In the genomic region with DNA sequence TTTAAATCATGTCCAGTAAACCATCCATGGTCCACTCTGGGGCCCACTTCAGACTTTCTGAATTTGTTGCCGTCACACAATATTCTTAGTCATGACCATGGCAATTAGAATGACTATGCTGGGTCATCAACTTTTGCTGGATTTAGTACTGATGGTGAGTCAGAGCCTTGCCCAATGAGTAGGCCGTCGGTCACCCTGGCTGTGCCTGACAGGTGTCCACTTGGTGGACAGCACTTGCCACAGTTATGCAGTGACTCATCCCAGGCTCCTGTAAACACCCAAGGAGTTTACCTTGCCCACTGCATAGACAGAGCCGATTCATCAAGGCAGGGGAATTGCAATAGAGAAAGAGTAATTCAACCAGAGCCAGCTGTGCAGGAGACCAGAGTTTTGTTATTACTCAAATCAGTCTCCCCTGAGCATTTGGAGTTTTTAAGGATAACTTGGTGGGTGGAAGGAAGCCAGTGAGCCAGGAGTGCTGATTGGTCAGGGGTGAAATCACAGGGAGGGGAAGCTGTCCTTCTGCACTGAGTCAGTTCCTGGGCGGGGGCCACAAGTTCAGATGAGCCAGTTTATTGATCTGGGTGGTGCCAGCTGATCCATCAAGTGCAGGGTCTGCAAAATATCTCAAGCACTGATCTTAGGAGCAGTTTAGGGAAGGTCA, we compare ENCODE assay signal across 10 cellular contexts.
DNase-seq lines count a peak whose midpoint lies in the region; ATAC-seq and TF ChIP-seq lines count a peak whose summit lies in the region.
"Had no signal": no experiment of that assay in that cellular context is flagged by ENCODE, and none has a peak within 500 bp of the region (broad histone marks: within the 10 kb centered on the region; RNA-seq: fewer than 3 reads in every experiment).

No MANE protein-coding gene starts in this region.

- H3K4me3 ChIP-seq in AG10803 (ENCODE audit: low read length) = no peak overlapping the region
- H3K4me3 ChIP-seq in IMR-90 (ENCODE audit: insufficient read depth, low read depth, low read length) = no peak overlapping the region
- H3K4me3 ChIP-seq in choroid plexus epithelial cell (ENCODE audit: low read depth, low read length) = no peak overlapping the region
- no peak overlapping the region for H3K4me3 ChIP-seq in mesenchymal stem cell (ENCODE audit: insufficient read depth in 1 of 2, low read depth in 1 of 2, low read length in 2 of 2)

- H3K27ac ChIP-seq in IMR-90 (ENCODE audit: insufficient read depth, low read length) (no peak overlapping the region), mesenchymal stem cell (ENCODE audit: low read length, poor library complexity, severe bottlenecking) (peak overlapping the region; percentile 81)

- in situ Hi-C loops in IMR-90 (cut with MboI; ENCODE audit: low sequenced_read_pairs) = no loop called here

- H2BK20ac ChIP-seq in IMR-90 (ENCODE audit: low read depth, low read length) = peak overlapping the region; percentile 44; the same call in 1 of the 2 replicates

- H3K27me3 ChIP-seq in IMR-90 (ENCODE audit: control insufficient read depth, insufficient read depth, low read length) = no peaks in the 10 kb centered on the region
- H3K27me3 ChIP-seq in mesenchymal stem cell (ENCODE audit: control insufficient read depth in 1 of 2, insufficient read depth in 1 of 2, low read length in 2 of 2) = no peaks in the 10 kb centered on the region

- H3K9me3 ChIP-seq in IMR-90 (ENCODE audit: control insufficient read depth, insufficient read depth, low read length) (peaks cover 14% of the 10 kb centered on the region), mesenchymal stem cell (ENCODE audit: control insufficient read depth, low read length) (peaks cover 35% of the 10 kb centered on the region)

- H2AK5ac ChIP-seq in IMR-90 (ENCODE audit: low read depth, low read length) (0 out of 2 replicates have a peak overlapping the region, but pooled peaks have one; percentile 47), mesenchymal stem cell (ENCODE audit: low read length, severe bottlenecking) (no peak overlapping the region)

- no peak for TF ChIP-seq POLR2A in IMR-90 (IDR thresholded peaks at IDR 0.05; ENCODE audit: low read depth, low read length)

- dilution Hi-C loops in IMR-90 (cut with HindIII; ENCODE audit: low sequenced_read_pairs, unreplicated experiment) = no loop called here

- H3K18ac ChIP-seq in IMR-90 (ENCODE audit: low read depth, low read length) (no peak overlapping the region), mesenchymal stem cell (ENCODE audit: low read depth in 1 of 2, low read length in 2 of 2) (no peak overlapping the region)

- H3K36me3 ChIP-seq in IMR-90 (ENCODE audit: control insufficient read depth, insufficient read depth, low read length) (no peaks in the 10 kb centered on the region), mesenchymal stem cell (ENCODE audit: control insufficient read depth in 1 of 2, insufficient read depth in 2 of 2, low read depth in 1 of 2, low read length in 2 of 2) (no peaks in the 10 kb centered on the region)

- no peak overlapping the region for H4K5ac ChIP-seq in IMR-90 (ENCODE audit: low read depth, low read length)

- H2AFZ ChIP-seq in IMR-90 (replicated peaks; ENCODE audit: low read length, poor library complexity) (no peak overlapping the region), mesenchymal stem cell (ENCODE audit: low read depth, low read length) (no peak overlapping the region)

- H3K14ac ChIP-seq in IMR-90 (replicated peaks; ENCODE audit: low read depth, low read length) (no peak overlapping the region), mesenchymal stem cell (ENCODE audit: low read length in 2 of 2) (no peak overlapping the region)

- H3K9me1 ChIP-seq in IMR-90 (ENCODE audit: insufficient read depth, low read length) = peaks cover 9% of the 10 kb centered on the region

- no peak overlapping the region for H4K91ac ChIP-seq in IMR-90 (ENCODE audit: insufficient read depth, low read depth, low read length)
- no peak overlapping the region for H4K91ac ChIP-seq in mesenchymal stem cell (ENCODE audit: low read length)

- TF ChIP-seq CTCF in AG10803 (conservative IDR thresholded peaks at IDR 0.05; ENCODE audit: low read length) (no peak), IMR-90 (conservative IDR thresholded peaks at IDR 0.05; ENCODE audit: low read depth, low read length) (no peak), choroid plexus epithelial cell (conservative IDR thresholded peaks at IDR 0.05; ENCODE audit: low read depth, low read length) (no peak)

- no peak for TF ChIP-seq RAD21 in IMR-90 (IDR thresholded peaks at IDR 0.05; ENCODE audit: low read length)

- H2BK15ac ChIP-seq in IMR-90 (ENCODE audit: low read depth, low read length) (no peak overlapping the region), mesenchymal stem cell (ENCODE audit: low read depth, poor library complexity, severe bottlenecking) (no peak overlapping the region)

- H2AK9ac ChIP-seq in IMR-90 (replicated peaks; ENCODE audit: low read depth, low read length, poor library complexity) = no peak overlapping the region

- POLR2A ChIA-PET in IMR-90 (lab: Charles Lee; ENCODE audit: unreplicated experiment) = no interaction called here

- CTCF ChIA-PET in IMR-90 (lab: Yijun Ruan, JAX) = no interaction called here

- BruUV-seq in IMR-90 (replicated peaks; lab: Mats Ljungman, UMichigan) = no TSS peak

- no peaks in the 10 kb centered on the region; the same call in 1 of the 2 replicates for H4K20me1 ChIP-seq in IMR-90 (ENCODE audit: insufficient read depth, low read length)

- H3K4me2 ChIP-seq in IMR-90 (ENCODE audit: low read depth, low read length) (no peak overlapping the region), mesenchymal stem cell (ENCODE audit: low read length, poor library complexity, severe bottlenecking) (no peak overlapping the region)

- H3K4ac ChIP-seq in IMR-90 (ENCODE audit: low read depth, low read length) = 0 out of 2 replicates have a peak overlapping the region, but pooled peaks have one; percentile 26
- H3K4ac ChIP-seq in mesenchymal stem cell (ENCODE audit: low read depth in 1 of 2, low read length in 2 of 2) = no peak overlapping the region

- intact Hi-C loops in IMR-90 (cut with micrococcal nuclease) = no loop called here

- H3K9ac ChIP-seq in IMR-90 (ENCODE audit: low read depth, low read length) (no peak overlapping the region), mesenchymal stem cell (ENCODE audit: low read length) (no peak overlapping the region)

- ATAC-seq in IMR-90 (ENCODE audit: low read depth) (peak; percentile 69), GM21717 (IDR thresholded peaks at IDR 0.05; ENCODE audit: unreplicated experiment) (no peak), GM21576 (IDR thresholded peaks at IDR 0.05; ENCODE audit: unreplicated experiment) (no peak), HG02938 (IDR thresholded peaks at IDR 0.05; ENCODE audit: unreplicated experiment) (no peak)

- H2BK5ac ChIP-seq in IMR-90 (ENCODE audit: low read depth, low read length, poor library complexity, severe bottlenecking) (no peak overlapping the region), mesenchymal stem cell (ENCODE audit: low read depth, low read length, poor library complexity, severe bottlenecking) (peak overlapping the region; percentile 60)

- no peak overlapping the region for H2BK120ac ChIP-seq in IMR-90 (ENCODE audit: low read depth, low read length)
- no peak overlapping the region for H2BK120ac ChIP-seq in mesenchymal stem cell (ENCODE audit: low read depth, low read length)

- peak; percentile 77 for DNase-seq in AG10803 (ENCODE audit: low read depth)
- peak; percentile 98 for DNase-seq in IMR-90
- DNase-seq in choroid plexus epithelial cell (ENCODE audit: low read depth) = peak; percentile 61
- DNase-seq in mesenchymal stem cell = peak; percentile 91
- DNase-seq in NCI-H1930 (lab: John Stamatoyannopoulos, UW) = no peak
- DNase-seq: activated T-cell treated with anti-CD3 and anti-CD28 coated beads, Interleukin-2, amount 50 U/mL, for 48 hours; COR-L47 had no signal

- no peak overlapping the region for H4K8ac ChIP-seq in IMR-90 (ENCODE audit: low read depth in 2 of 2, low read length in 2 of 2)
- no peak overlapping the region for H4K8ac ChIP-seq in mesenchymal stem cell (ENCODE audit: low read length)

- H3K56ac ChIP-seq in IMR-90 (ENCODE audit: extremely low read depth, insufficient read depth, low read length) = no peak overlapping the region

- H3K79me1 ChIP-seq in IMR-90 (ENCODE audit: low read depth in 1 of 2, low read length in 2 of 2) = no peaks in the 10 kb centered on the region
- no peaks in the 10 kb centered on the region for H3K79me1 ChIP-seq in mesenchymal stem cell (replicated peaks; ENCODE audit: low read length, poor library complexity, severe bottlenecking)

- WGBS in IMR-90 (ENCODE audit: extremely low coverage in 2 of 2, insufficient read length in 1 of 2), 2 experiments = no CpG with 5 or more reads among the region's 5 CpGs
- 17% methylated on average over 5 of the region's 5 CpGs for WGBS in mesenchymal stem cell

- no peak overlapping the region for H2BK12ac ChIP-seq in mesenchymal stem cell (ENCODE audit: low read length in 2 of 2)

- H3K4me1 ChIP-seq in IMR-90 (ENCODE audit: control insufficient read depth, insufficient read depth, low read length) (peaks cover 4% of the 10 kb centered on the region; the same call in 1 of the 2 replicates), mesenchymal stem cell (ENCODE audit: control insufficient read depth, insufficient read depth, low read depth, low read length) (peaks cover 24% of the 10 kb centered on the region)

- H3K23ac ChIP-seq in IMR-90 (ENCODE audit: low read depth, low read length) (no peak overlapping the region), mesenchymal stem cell (ENCODE audit: low read length in 2 of 2) (no peak overlapping the region)

TF ChIP-seq in IMR-90, 13 proteins besides CTCF, POLR2A, EP300 and RAD21 (continues in another document):
- TF ChIP-seq MXI1 (IDR thresholded peaks at IDR 0.05; ENCODE audit: borderline replicate concordance, low read depth, low read length) (no peak), SMC3 (IDR thresholded peaks at IDR 0.05; ENCODE audit: low read depth, low read length) (no peak), NFE2L2 (IDR thresholded peaks at IDR 0.05; ENCODE audit: low read depth, low read length) (peak; percentile 57), RFX5 (IDR thresholded peaks at IDR 0.05; ENCODE audit: low read depth, low read length) (no peak), CEBPB (IDR thresholded peaks at IDR 0.05; ENCODE audit: low read depth, low read length) (peak; percentile 93), MAFK (IDR thresholded peaks at IDR 0.05; ENCODE audit: low read depth, low read length) (peak; percentile 91)
- TF ChIP-seq, protein P1, sequence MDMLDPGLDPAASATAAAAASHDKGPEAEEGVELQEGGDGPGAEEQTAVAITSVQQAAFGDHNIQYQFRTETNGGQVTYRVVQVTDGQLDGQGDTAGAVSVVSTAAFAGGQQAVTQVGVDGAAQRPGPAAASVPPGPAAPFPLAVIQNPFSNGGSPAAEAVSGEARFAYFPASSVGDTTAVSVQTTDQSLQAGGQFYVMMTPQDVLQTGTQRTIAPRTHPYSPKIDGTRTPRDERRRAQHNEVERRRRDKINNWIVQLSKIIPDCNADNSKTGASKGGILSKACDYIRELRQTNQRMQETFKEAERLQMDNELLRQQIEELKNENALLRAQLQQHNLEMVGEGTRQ (IDR thresholded peaks at IDR 0.05; ENCODE audit: low read depth, low read length) = no peak

Comparison
In these comparisons a context has a peak if more than half of its experiments do, and no peak if none do; other contexts are left out.
1. DNase-seq: peak in AG10803 (single experiment), IMR-90 (single experiment), choroid plexus epithelial cell (single experiment) and mesenchymal stem cell (single experiment); none in NCI-H1930 (0 of 2).